Comparison of ENCODE assay signal across 22 cellular contexts in genomic region chr5:144036476-144036875, GRCh38.
"Had no signal": no experiment of that assay in that cellular context is flagged by ENCODE, and none has a peak within 500 bp of the region (broad histone marks: within the 10 kb centered on the region; RNA-seq: fewer than 3 reads in every experiment).

No MANE protein-coding gene starts in this region.

- H3K27me3 ChIP-seq: neural progenitor cell, testis, tibial artery had no signal

- H3K27ac ChIP-seq: neural progenitor cell, prostate gland, testis had no signal

- H3K27me3 Mint-ChIP-seq: type B pancreatic cell had no signal

- ATAC-seq: left ventricle myocardium superior; mucosa of descending colon; naive thymus-derived CD4-positive, alpha-beta T cell; right cardiac atrium; stimulated activated naive CD8-positive, alpha-beta T cell treated with anti-CD3 and anti-CD28 coated beads, Interleukin-15, amount 100 ng/mL, for 72 hours had no signal

- H3K36me3 Mint-ChIP-seq: memory B cell; mesothelial cell of epicardium; naive thymus-derived CD4-positive, alpha-beta T cell; neural progenitor cell; type B pancreatic cell had no signal

- H3K27ac Mint-ChIP-seq: memory B cell; mesothelial cell of epicardium; naive thymus-derived CD4-positive, alpha-beta T cell; nephron; neural progenitor cell; stimulated activated naive CD8-positive, alpha-beta T cell treated with anti-CD3 and anti-CD28 coated beads, Interleukin-15, amount 100 ng/mL, for 72 hours; type B pancreatic cell had no signal

- H3K4me1 Mint-ChIP-seq: memory B cell; naive thymus-derived CD4-positive, alpha-beta T cell; stimulated activated naive CD8-positive, alpha-beta T cell treated with anti-CD3 and anti-CD28 coated beads, Interleukin-15, amount 100 ng/mL, for 72 hours had no signal

- H3K36me3 ChIP-seq: neural progenitor cell, prostate gland, tibial artery had no signal

- H2AFZ ChIP-seq: neural progenitor cell had no signal

- H3K4me1 ChIP-seq: neural progenitor cell, prostate gland, testis had no signal

- H3K9me3 Mint-ChIP-seq: memory B cell; mesothelial cell of epicardium; nephron; neural progenitor cell; stimulated activated naive CD8-positive, alpha-beta T cell treated with anti-CD3 and anti-CD28 coated beads, Interleukin-15, amount 100 ng/mL, for 72 hours had no signal

- H3K4me2 ChIP-seq: neural progenitor cell had no signal

- H3K9ac ChIP-seq: neural progenitor cell had no signal

- H3K9me3 ChIP-seq: mucosa of descending colon, prostate gland, testis, tibial artery had no signal

- DNase-seq: cortex of kidney; hypothalamus; left ventricle myocardium superior; mucosa of descending colon; naive thymus-derived CD4-positive, alpha-beta T cell; right cardiac atrium; small intestine; stimulated activated CD4-positive, alpha-beta T cell treated with anti-CD3 and anti-CD28 coated beads, Interleukin-12 subunit alpha, Interleukin-12 subunit beta, amount 100 ng/mL, for 4 hours; stimulated activated CD4-positive, alpha-beta T cell treated with anti-CD3 and anti-CD28 coated beads, Interleukin-1b, Interleukin-23, amount 100 ng/mL, for 48 hours; stimulated activated CD4-positive, alpha-beta T cell treated with anti-CD3 and anti-CD28 coated beads, Interleukin-4, amount 100 ng/mL, for 1 hour; stimulated activated CD8-positive, alpha-beta memory T cell treated with anti-CD3 and anti-CD28 coated beads, Interleukin-4, amount 100 ng/mL, for 48 hours; stimulated activated naive CD4-positive, alpha-beta T cell; stimulated activated naive CD8-positive, alpha-beta T cell treated with anti-CD3 and anti-CD28 coated beads, Interleukin-15, amount 100 ng/mL, for 72 hours; testis; tibial artery had no signal

- H3K4me3 Mint-ChIP-seq: memory B cell; mesothelial cell of epicardium; naive thymus-derived CD4-positive, alpha-beta T cell; nephron; neural progenitor cell; stimulated activated naive CD8-positive, alpha-beta T cell treated with anti-CD3 and anti-CD28 coated beads, Interleukin-15, amount 100 ng/mL, for 72 hours; type B pancreatic cell had no signal

- H3K4me3 ChIP-seq: lung, mucosa of descending colon, neural progenitor cell, prostate gland, testis, tibial artery had no signal
